25 cellular contexts compared by ENCODE assay signal in the genomic region with DNA sequence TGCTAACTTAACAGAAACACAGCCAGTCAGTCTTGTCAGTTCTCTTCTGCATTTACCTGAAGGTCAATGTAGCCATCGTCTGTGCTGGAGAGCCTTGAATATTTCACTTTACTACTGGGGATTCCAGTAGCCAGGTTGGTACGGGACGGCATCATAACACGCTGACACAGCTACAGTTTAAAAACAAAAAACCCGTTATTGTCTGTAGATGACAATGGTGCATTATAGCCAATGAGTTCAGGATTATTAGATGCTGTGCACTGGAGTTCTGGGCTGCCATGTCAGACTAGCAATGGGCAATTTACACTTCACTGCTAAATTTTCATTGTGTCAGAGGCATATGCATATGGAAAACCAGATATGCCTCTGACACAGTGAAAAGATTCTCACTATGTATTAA.
"Had no signal": no experiment of that assay in that cellular context is flagged by ENCODE, and none has a peak within 500 bp of the region (broad histone marks: within the 10 kb centered on the region; RNA-seq: fewer than 3 reads in every experiment).

No MANE protein-coding gene starts in this region.

- H3K9me3 ChIP-seq: ascending aorta, esophagus muscularis mucosa, thyroid gland, upper lobe of right lung had no signal

- H3K27me3 Mint-ChIP-seq: activated B cell treated with CpG ODN at 0.5 μM for 24 hours; activated CD4-positive, alpha-beta T cell treated with anti-CD3 and anti-CD28 coated beads for 36 hours; naive thymus-derived CD4-positive, alpha-beta T cell; stimulated activated naive B cell treated with anti-CD40 and anti-IgM and Interleukin-4, amounts not matched to agents 10 μg/mL and 1 μg/mL and 100 μg/mL, for 72 hours had no signal

- DNase-seq: activated B cell treated with CpG ODN at 0.5 μM for 24 hours; activated CD4-positive, alpha-beta T cell treated with anti-CD3 and anti-CD28 coated beads for 36 hours; activated CD4-positive, alpha-beta T cell treated with anti-CD3 and anti-CD28 coated beads, Interleukin-2, amount 50 U/mL, for 4 hours; activated gamma-delta T cell treated with Interleukin-2 at 50 U/mL for 16 hours; activated naive CD4-positive, alpha-beta T cell treated with anti-CD3 and anti-CD28 coated beads, Interleukin-2, amount 50 U/mL, for 16 hours; activated T-cell treated with anti-CD3 and anti-CD28 coated beads for 4 hours; foreskin keratinocyte; left ventricle myocardium superior; naive thymus-derived CD4-positive, alpha-beta T cell; occipital lobe; right cardiac atrium; stimulated activated CD4-positive, alpha-beta T cell treated with anti-CD3 and anti-CD28 coated beads, Interleukin-15, amount 100 ng/mL, for 24 hours; stimulated activated CD4-positive, alpha-beta T cell treated with anti-CD3 and anti-CD28 coated beads, Interleukin-2, amount 100 ng/mL, for 24 hours; stimulated activated naive B cell treated with anti-CD40 and anti-IgM and Interleukin-4, amounts not matched to agents 10 μg/mL and 1 μg/mL and 100 μg/mL, for 72 hours; T-helper 1 cell; thyroid gland; upper lobe of right lung had no signal

- ATAC-seq: activated CD4-positive, alpha-beta T cell treated with anti-CD3 and anti-CD28 coated beads for 36 hours; foreskin keratinocyte; left ventricle myocardium superior; naive thymus-derived CD4-positive, alpha-beta T cell; right cardiac atrium; stimulated activated naive B cell treated with anti-CD40 and anti-IgM and Interleukin-4, amounts not matched to agents 10 μg/mL and 1 μg/mL and 100 μg/mL, for 72 hours; upper lobe of right lung had no signal

- H3K9me3 Mint-ChIP-seq: activated B cell treated with CpG ODN at 0.5 μM for 24 hours; activated T-helper 1 cell treated with anti-CD3 and anti-CD28 coated beads, Interleukin-12 subunit alpha, Interleukin-12 subunit beta, Interleukin-2, Interleukin-4 antibody, amounts not matched to agents 30 ng/mL and 10 ng/mL and 1 ng/mL, durations not matched to agents 14 hours and 24 hours and 36 hours; brain; naive thymus-derived CD4-positive, alpha-beta T cell; neural progenitor cell; stimulated activated naive B cell treated with anti-CD40 and anti-IgM and Interleukin-4, amounts not matched to agents 10 μg/mL and 1 μg/mL and 100 μg/mL, for 72 hours; T-helper 2 cell treated with Interferon-gamma antibody and Interleukin-4, amounts not matched to agents 5 μg/mL and 100 μg/mL, for 36 hours had no signal

- H3K27ac ChIP-seq: ascending aorta, esophagus muscularis mucosa, foreskin keratinocyte, neural progenitor cell, parathyroid adenoma, thyroid gland, upper lobe of right lung had no signal

- H3K4me1 ChIP-seq: foreskin keratinocyte had no signal

- H3K4me3 ChIP-seq: ascending aorta, esophagus muscularis mucosa, neural progenitor cell, thyroid gland, upper lobe of right lung had no signal

- H3K27ac Mint-ChIP-seq: activated B cell treated with CpG ODN at 0.5 μM for 24 hours; activated CD4-positive, alpha-beta T cell treated with anti-CD3 and anti-CD28 coated beads for 36 hours; activated T-helper 1 cell treated with anti-CD3 and anti-CD28 coated beads, Interleukin-12 subunit alpha, Interleukin-12 subunit beta, Interleukin-2, Interleukin-4 antibody, amounts not matched to agents 30 ng/mL and 10 ng/mL and 1 ng/mL, durations not matched to agents 14 hours and 24 hours and 36 hours; brain; mesothelial cell of epicardium; neural progenitor cell; stimulated activated naive B cell treated with anti-CD40 and anti-IgM and Interleukin-4, amounts not matched to agents 10 μg/mL and 1 μg/mL and 100 μg/mL, for 72 hours; T-helper 2 cell treated with Interferon-gamma antibody and Interleukin-4, amounts not matched to agents 5 μg/mL and 100 μg/mL, for 36 hours had no signal

- H3K27me3 ChIP-seq: ascending aorta, esophagus muscularis mucosa, foreskin keratinocyte, neural progenitor cell, thyroid gland, upper lobe of right lung had no signal

- H3K4me3 Mint-ChIP-seq: activated B cell treated with CpG ODN at 0.5 μM for 24 hours; activated CD4-positive, alpha-beta T cell treated with anti-CD3 and anti-CD28 coated beads for 36 hours; mesothelial cell of epicardium; naive thymus-derived CD4-positive, alpha-beta T cell; neural progenitor cell; stimulated activated naive B cell treated with anti-CD40 and anti-IgM and Interleukin-4, amounts not matched to agents 10 μg/mL and 1 μg/mL and 100 μg/mL, for 72 hours; T-helper 2 cell treated with Interferon-gamma antibody and Interleukin-4, amounts not matched to agents 5 μg/mL and 100 μg/mL, for 36 hours had no signal
